Comparison of ENCODE assay signal across 22 cellular contexts in genomic region chr3:65472501-65472900, GRCh38.
A peak's percentile ranks its signal among the peaks of the same experiment; 100 is the strongest.
DNase-seq lines count a peak whose midpoint lies in the region; ATAC-seq and TF ChIP-seq lines count a peak whose summit lies in the region.
"Had no signal": no experiment of that assay in that cellular context is flagged by ENCODE, and none has a peak within 500 bp of the region (broad histone marks: within the 10 kb centered on the region; RNA-seq: fewer than 3 reads in every experiment).

No MANE protein-coding gene starts in this region.

- no peak for DNase-seq in left ventricle myocardium superior
- DNase-seq in left ventricle myocardium inferior: no peak
- no peak for DNase-seq in progenitor cell of endocrine pancreas (ENCODE audit: low spot score, unreplicated experiment)
- no peak for DNase-seq in stimulated activated CD4-positive, alpha-beta T cell treated with anti-CD3 and anti-CD28 coated beads, Interleukin-2, amount 100 ng/mL, for 48 hours
- DNase-seq: AML-193; Caco-2; CD4-positive, alpha-beta T cell; CD8-positive, alpha-beta T cell; DMS 273 treated with DMSO at 0.1 percent for 48 hours; DMS153; DMS53; DMS79; DND-41; EL; GDM1 had no signal

- H3K27ac Mint-ChIP-seq in progenitor cell of endocrine pancreas: peak overlapping the region; percentile 70
- H3K27ac Mint-ChIP-seq: B cell; CD4-positive, alpha-beta T cell; CD8-positive, alpha-beta T cell had no signal

- peak; percentile 63 for ATAC-seq in left ventricle myocardium superior
- ATAC-seq in HG03378 (IDR thresholded peaks at IDR 0.05; ENCODE audit: unreplicated experiment): no peak
- ATAC-seq: A549; CD8-positive, alpha-beta T cell; GM12878 had no signal

- no peak overlapping the region for H3K4me3 Mint-ChIP-seq in progenitor cell of endocrine pancreas (ENCODE audit: low read depth)
- H3K4me3 Mint-ChIP-seq: B cell; CD4-positive, alpha-beta T cell; CD8-positive, alpha-beta T cell had no signal

- no peaks in the 10 kb centered on the region for H3K9me3 ChIP-seq in left ventricle myocardium inferior (replicated peaks)
- H3K9me3 ChIP-seq: A549, Caco-2 had no signal

- H3K9me3 Mint-ChIP-seq in progenitor cell of endocrine pancreas (ENCODE audit: low read depth): no peaks in the 10 kb centered on the region

- peaks cover 13% of the 10 kb centered on the region for H3K36me3 Mint-ChIP-seq in progenitor cell of endocrine pancreas (ENCODE audit: insufficient read depth)
- H3K36me3 Mint-ChIP-seq: CD8-positive, alpha-beta T cell had no signal

- TF ChIP-seq CTCF in left ventricle myocardium inferior (IDR thresholded peaks at IDR 0.05; ENCODE audit: borderline replicate concordance) (no peak), progenitor cell of endocrine pancreas (IDR thresholded peaks at IDR 0.05; ENCODE audit: unreplicated experiment) (no peak)

- no peaks in the 10 kb centered on the region for H3K27me3 Mint-ChIP-seq in progenitor cell of endocrine pancreas
- H3K27me3 Mint-ChIP-seq: B cell; CD4-positive, alpha-beta T cell had no signal

- H3K27me3 ChIP-seq in left ventricle myocardium inferior (ENCODE audit: low read depth): no peaks in the 10 kb centered on the region
- H3K27me3 ChIP-seq: BLaER1 treated with 17β-estradiol and CSF1 and Interleukin-3, amounts not matched to agents 10 nM and 100 nM had no signal

- H3K4me1 ChIP-seq in left ventricle myocardium inferior: peaks cover 17% of the 10 kb centered on the region
- H3K4me1 ChIP-seq: A549, Caco-2 had no signal

- peaks cover 2% of the 10 kb centered on the region for H3K4me1 Mint-ChIP-seq in progenitor cell of endocrine pancreas (ENCODE audit: low read depth)
- H3K4me1 Mint-ChIP-seq: B cell had no signal

- intact Hi-C loops in left ventricle myocardium superior (cut with micrococcal nuclease): no loop called here
- intact Hi-C loops in left ventricle myocardium inferior (cut with micrococcal nuclease): no loop called here

- no peaks in the 10 kb centered on the region for H3K36me3 ChIP-seq in left ventricle myocardium inferior

- no peak overlapping the region for H3K27ac ChIP-seq in left ventricle myocardium inferior (replicated peaks)
- H3K27ac ChIP-seq: 22Rv1; A549; BLaER1 treated with 17β-estradiol and CSF1 and Interleukin-3, amounts not matched to agents 10 nM and 100 nM; C4-2B had no signal

- no peak overlapping the region for H3K4me3 ChIP-seq in left ventricle myocardium inferior
- H3K4me3 ChIP-seq: A549; BLaER1 treated with 17β-estradiol and CSF1 and Interleukin-3, amounts not matched to agents 10 nM and 100 nM; GM12878 had no signal
